Comparison of ENCODE assay signal across 28 cellular contexts in the genomic region with DNA sequence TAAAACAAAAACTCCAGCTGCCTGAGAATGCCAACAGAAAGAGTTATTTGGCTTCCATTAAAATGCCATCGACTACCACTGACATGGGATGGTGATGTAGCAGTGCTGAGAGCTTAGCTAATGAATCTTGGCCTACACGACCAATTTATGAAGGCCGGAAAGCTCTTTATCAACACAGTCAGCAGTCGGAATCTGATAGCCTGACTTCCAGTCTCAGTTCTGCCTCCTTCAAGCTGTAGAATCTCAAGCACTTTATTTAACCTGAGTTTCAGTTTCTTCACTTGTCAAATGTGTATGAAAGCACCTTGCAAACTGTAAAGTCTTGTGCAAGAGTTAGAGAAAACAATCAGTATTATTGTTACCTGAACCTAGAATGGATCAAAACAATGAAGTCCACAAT.
"Had no signal": no experiment of that assay in that cellular context is flagged by ENCODE, and none has a peak within 500 bp of the region (broad histone marks: within the 10 kb centered on the region; RNA-seq: fewer than 3 reads in every experiment).

No MANE protein-coding gene starts in this region.

- FAIRE-seq: TTC549 had no signal

- H3K27me3 ChIP-seq: brain microvascular endothelial cell, Peyer's patch had no signal

- DNase-seq: activated CD4-positive, alpha-beta T cell treated with anti-CD3 and anti-CD28 coated beads, Interleukin-2, amount 10 ng/mL, durations not matched to agents 24 days and 14 days; activated CD4-positive, alpha-beta T cell treated with anti-CD3 and anti-CD28 coated beads, Interleukin-2, amount 50 U/mL, for 4 hours; activated CD8-positive, alpha-beta T cell treated with anti-CD3 and anti-CD28 coated beads for 36 hours; activated effector memory CD4-positive, alpha-beta T cell treated with anti-CD3 and anti-CD28 coated beads, Interleukin-2, amount 50 U/mL, for 16 hours; activated naive CD4-positive, alpha-beta T cell; activated naive CD4-positive, alpha-beta T cell treated with anti-CD3 and anti-CD28 coated beads, Interleukin-2, amount 50 U/mL, for 16 hours; activated naive CD8-positive, alpha-beta T cell treated with anti-CD3 and anti-CD28 coated beads for 36 hours; activated T-cell treated with anti-CD3 and anti-CD28 coated beads, Interleukin-2, amount 50 U/mL, for 1 hour; activated T-cell treated with anti-CD3 and anti-CD28 coated beads, Interleukin-2, amount 50 U/mL, for 72 hours; amniotic stem cell; aorta; brain microvascular endothelial cell; central memory CD4-positive, alpha-beta T cell; KG1; NCI-H1092 treated with DMSO at 0.1 percent for 48 hours; NCI-H1417; NCI-H146; NCI-H187; NCI-H2029 treated with DMSO at 0.1 percent for 48 hours; NCI-H2107; NCI-H226; NCI-H446 treated with DMSO at 0.1 percent for 48 hours; NK-92 treated with Interleukin-12 subunit alpha and Interleukin-12 subunit beta, amount 100 ng/mL, for 24 hours; PC-3; Peyer's patch; SIG-M5 had no signal

- H3K4me3 ChIP-seq: Peyer's patch had no signal

- H3K36me3 ChIP-seq: brain microvascular endothelial cell, Peyer's patch had no signal

- H3K27ac ChIP-seq: brain microvascular endothelial cell, Peyer's patch, RWPE1 had no signal

- H3K4me1 ChIP-seq: Peyer's patch had no signal
